Comparison of ENCODE assay signal across 1 cellular context in genomic region chr19:50894478-50895356, GRCh38.
TF ChIP-seq lines count a peak whose summit lies in the region.

No MANE protein-coding gene starts in this region.

TF ChIP-seq in HCT116, 20 proteins besides CTCF, POLR2A, EP300 and RAD21:
- TF ChIP-seq YY1 (IDR thresholded peaks at IDR 0.05; ENCODE audit: extremely low read depth, insufficient replicate concordance, low read depth, low read length) (no peak), FOSL1 (IDR thresholded peaks at IDR 0.05; ENCODE audit: low read depth) (no peak), CBX3 (IDR thresholded peaks at IDR 0.05; ENCODE audit: low read depth) (no peak), CEBPB (IDR thresholded peaks at IDR 0.05; ENCODE audit: low read depth) (no peak), SRF (IDR thresholded peaks at IDR 0.05; ENCODE audit: low read depth) (no peak), ELF1 (IDR thresholded peaks at IDR 0.05; ENCODE audit: borderline replicate concordance, low read depth) (no peak), EZH2phosphoT487 (IDR thresholded peaks at IDR 0.05; ENCODE audit: borderline replicate concordance) (no peak), ZFX (IDR thresholded peaks at IDR 0.05) (no peak), ATF3 (IDR thresholded peaks at IDR 0.05) (no peak), SIN3A (IDR thresholded peaks at IDR 0.05; ENCODE audit: low read depth) (no peak), EZH2 (IDR thresholded peaks at IDR 0.05) (no peak), ZNF274 (IDR thresholded peaks at IDR 0.05; ENCODE audit: low read depth, low read length) (no peak)
